ENCODE assay signal across 9 cellular contexts in genomic region chr3:123618768-123619484, GRCh38. TPM values are rescaled to one million over a fixed set of nuclear protein-coding genes. Genes with fewer than 3 reads are reported as not detected.
DNase-seq lines count a peak whose midpoint lies in the region; ATAC-seq, FAIRE-seq and TF ChIP-seq lines count a peak whose summit lies in the region.
"Had no signal": no experiment of that assay in that cellular context is flagged by ENCODE, and none has a peak within 500 bp of the region (broad histone marks: within the 10 kb centered on the region; RNA-seq: fewer than 3 reads in every experiment).

No MANE protein-coding gene starts in this region.

- dilution Hi-C loops in keratinocyte (cut with MboI; ENCODE audit: extremely low pct_ligation_motif_present, low sequenced_read_pairs): no loop called here

- H3K4me3 ChIP-seq in keratinocyte (ENCODE audit: control insufficient read depth in 2 of 3, extremely low read depth in 1 of 3, insufficient read depth in 2 of 3, low read depth in 1 of 3, low read length in 3 of 3) (peak overlapping the region in 1 of 3 experiments; percentile 7), upper lobe of right lung (peak overlapping the region; percentile 8)
- H3K4me3 ChIP-seq: SJCRH30 had no signal

- H3K9me1 ChIP-seq in keratinocyte (ENCODE audit: control insufficient read depth, extremely low read depth, insufficient read depth, low read length): no peaks in the 10 kb centered on the region

- TF ChIP-seq CTCF in keratinocyte (optimal IDR thresholded peaks at IDR 0.05 in 1 of 3, IDR thresholded peaks at IDR 0.05 in 1 of 3, conservative IDR thresholded peaks at IDR 0.05 in 1 of 3; ENCODE audit: extremely low read depth in 1 of 3, insufficient read depth in 2 of 3, low read length in 3 of 3) (no peak), upper lobe of right lung (IDR thresholded peaks at IDR 0.05) (no peak)

- no peaks in the 10 kb centered on the region for H3K9me3 Mint-ChIP-seq in activated T-helper 17 cell treated with anti-CD3 and anti-CD28 coated beads, Interleukin-2, amount 50 U/mL, for 72 hours

- peak overlapping the region; percentile 66 for H3K4me2 ChIP-seq in keratinocyte (ENCODE audit: control insufficient read depth, extremely low read depth, insufficient read depth, low read depth, low read length)

- H3K27me3 ChIP-seq in keratinocyte (ENCODE audit: control insufficient read depth, extremely low read depth, insufficient read depth, low read length): no peaks in the 10 kb centered on the region
- H3K27me3 ChIP-seq in upper lobe of right lung: no peaks in the 10 kb centered on the region
- H3K27me3 ChIP-seq: SJCRH30 had no signal

- no peak overlapping the region for H3K4me3 Mint-ChIP-seq in activated T-helper 17 cell treated with anti-CD3 and anti-CD28 coated beads, Interleukin-2, amount 50 U/mL, for 72 hours

- peak; percentile 4 to 49 for DNase-seq in NCI-H2081 (lab: John Stamatoyannopoulos, UW)
- DNase-seq in NCI-H2081 treated with DMSO at 0.1 percent for 48 hours (lab: John Stamatoyannopoulos, UW): no peak
- DNase-seq in anterior cingulate cortex (lab: John Stamatoyannopoulos, UW): peak in 45 of 58 donors; percentile 9 to 86 (median 39)
- no peak for DNase-seq in keratinocyte (ENCODE audit: low read depth, low spot score)
- no peak for DNase-seq in upper lobe of right lung
- DNase-seq in DMS53 (lab: John Stamatoyannopoulos, UW): no peak

- H3K4me1 ChIP-seq in keratinocyte (ENCODE audit: control insufficient read depth, extremely low read depth, insufficient read depth, low read length) (peaks cover 53% of the 10 kb centered on the region), upper lobe of right lung (peaks cover 24% of the 10 kb centered on the region)

- H3K9me3 ChIP-seq in keratinocyte (ENCODE audit: control insufficient read depth, low read depth, low read length) (no peaks in the 10 kb centered on the region), upper lobe of right lung (no peaks in the 10 kb centered on the region)
- H3K9me3 ChIP-seq: SJCRH30 had no signal

- intact Hi-C loops in upper lobe of right lung (cut with DNase I): no loop called here

- H3K27me3 Mint-ChIP-seq in activated T-helper 17 cell treated with anti-CD3 and anti-CD28 coated beads, Interleukin-2, amount 50 U/mL, for 72 hours: no peaks in the 10 kb centered on the region

- no peaks in the 10 kb centered on the region for H3K79me2 ChIP-seq in keratinocyte (ENCODE audit: control insufficient read depth, insufficient read depth, low read length)

- TF ChIP-seq POLR2A in GM18505 (IDR thresholded peaks at IDR 0.05; ENCODE audit: borderline replicate concordance, extremely low read depth, insufficient read depth, insufficient read length): no peak

- no peak overlapping the region for H2AFZ ChIP-seq in keratinocyte (ENCODE audit: control insufficient read depth, low read length)

- no peak for FAIRE-seq in keratinocyte (lab: Jason Lieb, UNC)

- H3K36me3 ChIP-seq in keratinocyte (ENCODE audit: control insufficient read depth in 2 of 2, extremely low read depth in 1 of 2, insufficient read depth in 2 of 2, low read length in 2 of 2) (peaks cover 1 to 2% of the 10 kb centered on the region in 2 experiments), upper lobe of right lung (peaks cover 40% of the 10 kb centered on the region)
- H3K36me3 ChIP-seq: SJCRH30 had no signal

- H4K20me1 ChIP-seq in keratinocyte (ENCODE audit: control insufficient read depth, extremely low read depth, insufficient read depth, low read length): no peaks in the 10 kb centered on the region

- H3K4me1 Mint-ChIP-seq in activated T-helper 17 cell treated with anti-CD3 and anti-CD28 coated beads, Interleukin-2, amount 50 U/mL, for 72 hours: no peaks in the 10 kb centered on the region

- ATAC-seq in upper lobe of right lung (peak; percentile 77), GM18505 (IDR thresholded peaks at IDR 0.05; ENCODE audit: unreplicated experiment) (no peak)
- ATAC-seq in activated T-helper 17 cell treated with anti-CD3 and anti-CD28 coated beads, Interleukin-2, amount 50 U/mL, for 72 hours (replicated peaks): no peak

- H3K9ac ChIP-seq in keratinocyte (ENCODE audit: control insufficient read depth, extremely low read depth, insufficient read depth, low read length): no peak overlapping the region

- peaks cover 4% of the 10 kb centered on the region for H3K36me3 Mint-ChIP-seq in activated T-helper 17 cell treated with anti-CD3 and anti-CD28 coated beads, Interleukin-2, amount 50 U/mL, for 72 hours (ENCODE audit: low read depth)

- no peak overlapping the region for H3K27ac Mint-ChIP-seq in activated T-helper 17 cell treated with anti-CD3 and anti-CD28 coated beads, Interleukin-2, amount 50 U/mL, for 72 hours

- H3K27ac ChIP-seq in keratinocyte (ENCODE audit: control insufficient read depth, insufficient read depth, low read length): peak overlapping the region; percentile 46
- H3K27ac ChIP-seq in upper lobe of right lung: peak overlapping the region; percentile 21
- H3K27ac ChIP-seq: SJCRH30 had no signal

RNA-seq across cellular contexts. Expression of gene HACD2, which starts 34.1 kb away (rescaled TPM):
- polyA plus RNA-seq in keratinocyte: 85.8 to 146 TPM (median 124 TPM) in 3 replicates
- polyA plus RNA-seq in keratinocyte (2011; ENCODE audit: low read depth): 34.3 TPM
- polyA plus RNA-seq in keratinocyte (2011; cell fraction: cytosol; rRNA removed): 50.9 and 112 TPM in 2 replicates
- polyA plus RNA-seq in keratinocyte (2011; cell fraction: nucleus; rRNA removed): 146 and 190 TPM in 2 replicates
- 57.9 and 59.7 TPM in 2 replicates for polyA plus RNA-seq in keratinocyte (2012; ENCODE audit: low replicate concordance)
- 83.0 to 239 TPM (median 181 TPM) in 3 replicates for polyA minus RNA-seq in keratinocyte
- 73.3 TPM for polyA minus RNA-seq in keratinocyte (2011; cell fraction: cytosol; rRNA and poly(A)+ RNA removed)
- polyA minus RNA-seq in keratinocyte (2011; cell fraction: nucleus; rRNA and poly(A)+ RNA removed): 131 and 227 TPM in 2 replicates
- total RNA-seq in upper lobe of right lung: 47.2 TPM
- total RNA-seq in activated T-helper 17 cell treated with anti-CD3 and anti-CD28 coated beads, Interleukin-2, amount 50 U/mL, for 72 hours: 10 to 100 TPM; 22.4 to 31.3 TPM

Comparison
In these comparisons a context has a peak if more than half of its experiments do, and no peak if none do; other contexts are left out.
1. DNase-seq: peak in NCI-H2081 (2 of 2) and anterior cingulate cortex (45 of 58); none in NCI-H2081 treated with DMSO at 0.1 percent for 48 hours (single experiment), keratinocyte (single experiment), upper lobe of right lung (single experiment) and DMS53 (single experiment).